25 cellular contexts compared by ENCODE assay signal in the genomic region with DNA sequence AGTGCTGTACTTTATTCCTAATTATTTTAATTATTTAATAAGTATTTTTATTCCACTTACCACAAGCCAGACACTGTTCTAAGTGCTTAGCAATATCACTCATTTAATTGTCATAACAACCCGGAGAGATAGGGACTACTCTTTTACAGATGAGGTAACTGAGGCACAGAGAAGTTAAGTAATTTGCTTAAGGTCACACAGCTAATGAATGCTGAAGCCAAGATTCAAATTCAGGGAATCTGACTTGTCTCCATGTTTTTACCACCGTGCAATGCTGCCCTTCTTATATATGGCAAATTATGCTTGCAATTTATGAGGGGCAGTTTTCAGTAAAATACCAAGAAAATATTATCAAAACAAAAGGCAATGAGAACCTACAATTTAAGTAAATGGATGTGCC.
"Had no signal": no experiment of that assay in that cellular context is flagged by ENCODE, and none has a peak within 500 bp of the region (broad histone marks: within the 10 kb centered on the region; RNA-seq: fewer than 3 reads in every experiment).

No MANE protein-coding gene starts in this region.

- DNase-seq: naive thymus-derived CD4-positive, alpha-beta T cell; natural killer cell; nucleus accumbens; ovary; posterior cingulate gyrus; psoas muscle; right cardiac atrium; right lobe of liver; sigmoid colon; small intestine; stimulated activated CD4-positive, alpha-beta T cell treated with anti-CD3 and anti-CD28 coated beads, Interleukin-15, amount 100 ng/mL, for 24 hours; stimulated activated CD4-positive, alpha-beta T cell treated with anti-CD3 and anti-CD28 coated beads, Interleukin-2, amount 100 ng/mL, for 24 hours; stimulated activated CD4-positive, alpha-beta T cell treated with anti-CD3 and anti-CD28 coated beads, Interleukin-2, amount 100 ng/mL, for 48 hours; stimulated activated CD4-positive, alpha-beta T cell treated with anti-CD3 and anti-CD28 coated beads, Interleukin-4, amount 100 ng/mL, for 24 hours; stimulated activated naive B cell treated with anti-CD40 and anti-IgM and Interleukin-4, amounts not matched to agents 10 μg/mL and 1 μg/mL and 100 μg/mL, for 72 hours; stimulated activated naive CD4-positive, alpha-beta T cell treated with Interleukin-2 at 50 U/mL for 16 hours; stomach; thyroid gland; upper lobe of right lung; uterus had no signal

- H3K9me3 ChIP-seq: neutrophil, ovary, psoas muscle, right lobe of liver, sigmoid colon, stomach, thoracic aorta, thyroid gland, tibial nerve, upper lobe of right lung, uterus had no signal

- FAIRE-seq: small intestine had no signal

- H3K9ac ChIP-seq: parathyroid adenoma had no signal

- H3K79me2 ChIP-seq: parathyroid adenoma had no signal

- H3K4me3 ChIP-seq: ovary, psoas muscle, right lobe of liver, sigmoid colon, stomach, thoracic aorta, thyroid gland, tibial nerve, upper lobe of right lung, uterus had no signal

- H3K4me1 ChIP-seq: parathyroid adenoma, psoas muscle, right lobe of liver, sigmoid colon, stomach, tibial nerve, upper lobe of right lung, uterus had no signal

- H3K36me3 ChIP-seq: neutrophil, ovary, right lobe of liver, sigmoid colon, stomach, thoracic aorta, thyroid gland, tibial nerve, upper lobe of right lung, uterus had no signal

- H3K27me3 ChIP-seq: neutrophil, ovary, right lobe of liver, sigmoid colon, thyroid gland, tibial nerve, upper lobe of right lung, uterus had no signal

- H3K27ac ChIP-seq: neutrophil, ovary, parathyroid adenoma, psoas muscle, right lobe of liver, sigmoid colon, stomach, thoracic aorta, thyroid gland, tibial nerve, upper lobe of right lung, uterus had no signal

- H2AFZ ChIP-seq: parathyroid adenoma had no signal

- ATAC-seq: naive thymus-derived CD4-positive, alpha-beta T cell; natural killer cell; psoas muscle; right cardiac atrium; right lobe of liver; stimulated activated effector memory CD8-positive, alpha-beta T cell treated with anti-CD3 and anti-CD28 coated beads, Interleukin-12 subunit alpha, Interleukin-12 subunit beta, amount 100 ng/mL, for 72 hours; stimulated activated naive B cell treated with anti-CD40 and anti-IgM and Interleukin-4, amounts not matched to agents 10 μg/mL and 1 μg/mL and 100 μg/mL, for 72 hours; upper lobe of right lung had no signal
